1 cellular context compared by ENCODE assay signal in the genomic region with DNA sequence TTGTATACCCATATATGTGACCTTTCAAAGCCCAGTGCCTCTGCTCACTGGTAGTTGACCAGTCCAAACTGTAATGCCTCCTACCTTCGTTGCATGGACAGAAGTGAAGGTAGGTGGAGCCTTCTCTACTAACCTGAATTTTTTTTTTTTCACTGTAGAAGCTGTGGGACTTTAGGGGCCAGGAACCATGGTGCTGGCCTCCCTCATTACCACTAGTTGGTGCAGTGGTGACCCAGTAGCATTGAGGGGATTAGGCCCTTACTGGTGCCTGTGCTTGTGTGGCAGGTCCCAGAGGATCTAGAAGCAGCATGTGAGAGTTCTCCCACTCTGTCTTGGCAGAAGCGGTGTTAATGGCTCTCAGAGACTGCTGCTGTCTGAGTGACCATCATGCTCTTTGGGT.
TF ChIP-seq lines count a peak whose summit lies in the region.

No MANE protein-coding gene starts in this region.

TF ChIP-seq in GM23338, 12 proteins besides CTCF, POLR2A, EP300 and RAD21 (continued from another document):
- TF ChIP-seq, protein P1, sequence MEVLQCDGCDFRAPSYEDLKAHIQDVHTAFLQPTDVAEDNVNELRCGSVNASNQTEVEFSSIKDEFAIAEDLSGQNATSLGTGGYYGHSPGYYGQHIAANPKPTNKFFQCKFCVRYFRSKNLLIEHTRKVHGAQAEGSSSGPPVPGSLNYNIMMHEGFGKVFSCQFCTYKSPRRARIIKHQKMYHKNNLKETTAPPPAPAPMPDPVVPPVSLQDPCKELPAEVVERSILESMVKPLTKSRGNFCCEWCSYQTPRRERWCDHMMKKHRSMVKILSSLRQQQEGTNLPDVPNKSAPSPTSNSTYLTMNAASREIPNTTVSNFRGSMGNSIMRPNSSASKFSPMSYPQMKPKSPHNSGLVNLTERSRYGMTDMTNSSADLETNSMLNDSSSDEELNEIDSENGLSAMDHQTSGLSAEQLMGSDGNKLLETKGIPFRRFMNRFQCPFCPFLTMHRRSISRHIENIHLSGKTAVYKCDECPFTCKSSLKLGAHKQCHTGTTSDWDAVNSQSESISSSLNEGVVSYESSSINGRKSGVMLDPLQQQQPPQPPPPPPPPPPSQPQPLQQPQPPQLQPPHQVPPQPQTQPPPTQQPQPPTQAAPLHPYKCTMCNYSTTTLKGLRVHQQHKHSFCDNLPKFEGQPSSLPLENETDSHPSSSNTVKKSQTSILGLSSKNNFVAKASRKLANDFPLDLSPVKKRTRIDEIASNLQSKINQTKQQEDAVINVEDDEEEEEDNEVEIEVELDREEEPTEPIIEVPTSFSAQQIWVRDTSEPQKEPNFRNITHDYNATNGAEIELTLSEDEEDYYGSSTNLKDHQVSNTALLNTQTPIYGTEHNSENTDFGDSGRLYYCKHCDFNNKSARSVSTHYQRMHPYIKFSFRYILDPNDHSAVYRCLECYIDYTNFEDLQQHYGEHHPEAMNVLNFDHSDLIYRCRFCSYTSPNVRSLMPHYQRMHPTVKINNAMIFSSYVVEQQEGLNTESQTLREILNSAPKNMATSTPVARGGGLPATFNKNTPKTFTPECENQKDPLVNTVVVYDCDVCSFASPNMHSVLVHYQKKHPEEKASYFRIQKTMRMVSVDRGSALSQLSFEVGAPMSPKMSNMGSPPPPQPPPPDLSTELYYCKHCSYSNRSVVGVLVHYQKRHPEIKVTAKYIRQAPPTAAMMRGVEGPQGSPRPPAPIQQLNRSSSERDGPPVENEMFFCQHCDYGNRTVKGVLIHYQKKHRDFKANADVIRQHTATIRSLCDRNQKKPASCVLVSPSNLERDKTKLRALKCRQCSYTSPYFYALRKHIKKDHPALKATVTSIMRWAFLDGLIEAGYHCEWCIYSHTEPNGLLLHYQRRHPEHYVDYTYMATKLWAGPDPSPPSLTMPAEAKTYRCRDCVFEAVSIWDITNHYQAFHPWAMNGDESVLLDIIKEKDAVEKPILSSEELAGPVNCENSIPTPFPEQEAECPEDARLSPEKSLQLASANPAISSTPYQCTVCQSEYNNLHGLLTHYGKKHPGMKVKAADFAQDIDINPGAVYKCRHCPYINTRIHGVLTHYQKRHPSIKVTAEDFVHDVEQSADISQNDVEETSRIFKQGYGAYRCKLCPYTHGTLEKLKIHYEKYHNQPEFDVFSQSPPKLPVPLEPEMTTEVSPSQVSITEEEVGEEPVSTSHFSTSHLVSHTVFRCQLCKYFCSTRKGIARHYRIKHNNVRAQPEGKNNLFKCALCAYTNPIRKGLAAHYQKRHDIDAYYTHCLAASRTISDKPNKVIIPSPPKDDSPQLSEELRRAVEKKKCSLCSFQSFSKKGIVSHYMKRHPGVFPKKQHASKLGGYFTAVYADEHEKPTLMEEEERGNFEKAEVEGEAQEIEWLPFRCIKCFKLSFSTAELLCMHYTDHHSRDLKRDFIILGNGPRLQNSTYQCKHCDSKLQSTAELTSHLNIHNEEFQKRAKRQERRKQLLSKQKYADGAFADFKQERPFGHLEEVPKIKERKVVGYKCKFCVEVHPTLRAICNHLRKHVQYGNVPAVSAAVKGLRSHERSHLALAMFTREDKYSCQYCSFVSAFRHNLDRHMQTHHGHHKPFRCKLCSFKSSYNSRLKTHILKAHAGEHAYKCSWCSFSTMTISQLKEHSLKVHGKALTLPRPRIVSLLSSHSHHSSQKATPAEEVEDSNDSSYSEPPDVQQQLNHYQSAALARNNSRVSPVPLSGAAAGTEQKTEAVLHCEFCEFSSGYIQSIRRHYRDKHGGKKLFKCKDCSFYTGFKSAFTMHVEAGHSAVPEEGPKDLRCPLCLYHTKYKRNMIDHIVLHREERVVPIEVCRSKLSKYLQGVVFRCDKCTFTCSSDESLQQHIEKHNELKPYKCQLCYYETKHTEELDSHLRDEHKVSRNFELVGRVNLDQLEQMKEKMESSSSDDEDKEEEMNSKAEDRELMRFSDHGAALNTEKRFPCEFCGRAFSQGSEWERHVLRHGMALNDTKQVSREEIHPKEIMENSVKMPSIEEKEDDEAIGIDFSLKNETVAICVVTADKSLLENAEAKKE (CRISPR knock-in tag; IDR thresholded peaks at IDR 0.05), result no peak
- TF ChIP-seq, protein P2, sequence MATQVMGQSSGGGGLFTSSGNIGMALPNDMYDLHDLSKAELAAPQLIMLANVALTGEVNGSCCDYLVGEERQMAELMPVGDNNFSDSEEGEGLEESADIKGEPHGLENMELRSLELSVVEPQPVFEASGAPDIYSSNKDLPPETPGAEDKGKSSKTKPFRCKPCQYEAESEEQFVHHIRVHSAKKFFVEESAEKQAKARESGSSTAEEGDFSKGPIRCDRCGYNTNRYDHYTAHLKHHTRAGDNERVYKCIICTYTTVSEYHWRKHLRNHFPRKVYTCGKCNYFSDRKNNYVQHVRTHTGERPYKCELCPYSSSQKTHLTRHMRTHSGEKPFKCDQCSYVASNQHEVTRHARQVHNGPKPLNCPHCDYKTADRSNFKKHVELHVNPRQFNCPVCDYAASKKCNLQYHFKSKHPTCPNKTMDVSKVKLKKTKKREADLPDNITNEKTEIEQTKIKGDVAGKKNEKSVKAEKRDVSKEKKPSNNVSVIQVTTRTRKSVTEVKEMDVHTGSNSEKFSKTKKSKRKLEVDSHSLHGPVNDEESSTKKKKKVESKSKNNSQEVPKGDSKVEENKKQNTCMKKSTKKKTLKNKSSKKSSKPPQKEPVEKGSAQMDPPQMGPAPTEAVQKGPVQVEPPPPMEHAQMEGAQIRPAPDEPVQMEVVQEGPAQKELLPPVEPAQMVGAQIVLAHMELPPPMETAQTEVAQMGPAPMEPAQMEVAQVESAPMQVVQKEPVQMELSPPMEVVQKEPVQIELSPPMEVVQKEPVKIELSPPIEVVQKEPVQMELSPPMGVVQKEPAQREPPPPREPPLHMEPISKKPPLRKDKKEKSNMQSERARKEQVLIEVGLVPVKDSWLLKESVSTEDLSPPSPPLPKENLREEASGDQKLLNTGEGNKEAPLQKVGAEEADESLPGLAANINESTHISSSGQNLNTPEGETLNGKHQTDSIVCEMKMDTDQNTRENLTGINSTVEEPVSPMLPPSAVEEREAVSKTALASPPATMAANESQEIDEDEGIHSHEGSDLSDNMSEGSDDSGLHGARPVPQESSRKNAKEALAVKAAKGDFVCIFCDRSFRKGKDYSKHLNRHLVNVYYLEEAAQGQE (IDR thresholded peaks at IDR 0.05; ENCODE audit: unreplicated experiment), result no peak
- no peak for TF ChIP-seq ZNF331 (CRISPR knock-in tag; IDR thresholded peaks at IDR 0.05; ENCODE audit: low read depth)
- TF ChIP-seq, protein P3, sequence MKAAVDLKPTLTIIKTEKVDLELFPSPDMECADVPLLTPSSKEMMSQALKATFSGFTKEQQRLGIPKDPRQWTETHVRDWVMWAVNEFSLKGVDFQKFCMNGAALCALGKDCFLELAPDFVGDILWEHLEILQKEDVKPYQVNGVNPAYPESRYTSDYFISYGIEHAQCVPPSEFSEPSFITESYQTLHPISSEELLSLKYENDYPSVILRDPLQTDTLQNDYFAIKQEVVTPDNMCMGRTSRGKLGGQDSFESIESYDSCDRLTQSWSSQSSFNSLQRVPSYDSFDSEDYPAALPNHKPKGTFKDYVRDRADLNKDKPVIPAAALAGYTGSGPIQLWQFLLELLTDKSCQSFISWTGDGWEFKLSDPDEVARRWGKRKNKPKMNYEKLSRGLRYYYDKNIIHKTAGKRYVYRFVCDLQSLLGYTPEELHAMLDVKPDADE (IDR thresholded peaks at IDR 0.05), result no peak
- no peak for TF ChIP-seq POLR2AphosphoS5 (IDR thresholded peaks at IDR 0.05; ENCODE audit: low read depth)
- TF ChIP-seq CREB1 (CRISPR knock-in tag; IDR thresholded peaks at IDR 0.05; ENCODE audit: low read depth), result no peak
- no peak for TF ChIP-seq STAT1 (IDR thresholded peaks at IDR 0.05; ENCODE audit: unreplicated experiment)
- no peak for TF ChIP-seq EZH2 (IDR thresholded peaks at IDR 0.05; ENCODE audit: low read depth, unreplicated experiment)
- no peak for TF ChIP-seq ZNF114 (CRISPR knock-in tag; IDR thresholded peaks at IDR 0.05)
